In the genomic region with DNA sequence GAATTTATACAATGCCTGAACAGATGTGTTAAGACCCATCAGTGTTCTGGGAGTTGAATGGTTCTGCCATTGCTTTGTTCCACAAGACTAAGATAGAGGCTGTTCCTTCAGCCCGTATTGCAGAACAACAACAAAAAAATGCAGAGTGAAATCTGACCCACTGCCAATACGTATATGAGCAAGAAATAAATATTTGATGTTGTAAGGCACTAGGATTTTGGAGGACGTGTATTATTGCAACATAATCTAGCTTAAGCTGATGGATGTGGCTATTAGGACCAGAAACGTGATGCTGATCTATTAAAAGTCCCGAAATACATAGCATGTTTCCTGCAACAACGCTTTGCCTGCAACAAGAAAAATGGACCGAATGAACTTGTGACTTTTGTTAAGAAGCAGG, we compare ENCODE assay signal across 22 cellular contexts.
DNase-seq lines count a peak whose midpoint lies in the region; ATAC-seq, FAIRE-seq and TF ChIP-seq lines count a peak whose summit lies in the region.
"Had no signal": no experiment of that assay in that cellular context is flagged by ENCODE, and none has a peak within 500 bp of the region (broad histone marks: within the 10 kb centered on the region; RNA-seq: fewer than 3 reads in every experiment).

No MANE protein-coding gene starts in this region.

- TF ChIP-seq POLR2A in HepG2 (IDR thresholded peaks at IDR 0.05; ENCODE audit: insufficient read depth in 1 of 2, low read depth in 2 of 2, low read length in 2 of 2), result no peak
- TF ChIP-seq POLR2A in right lobe of liver (IDR thresholded peaks at IDR 0.05), result no peak

- intact Hi-C loops in HepG2 (cut with micrococcal nuclease; ENCODE audit: unreplicated experiment), result no loop called here
- intact Hi-C loops in right lobe of liver (cut with DNase I), result no loop called here

- no peak for DNase-seq in HepG2 (ENCODE audit: low spot score)
- no peak for DNase-seq in right lobe of liver
- DNase-seq in bronchial epithelial cell (ENCODE audit: low read depth), result peak; percentile 76
- DNase-seq in foreskin fibroblast, result peak; percentile 73 to 86
- DNase-seq in NCI-H446 treated with DMSO at 0.1 percent for 48 hours (lab: John Stamatoyannopoulos, UW), result no peak
- no peak for DNase-seq in progenitor cell of endocrine pancreas (ENCODE audit: low spot score, unreplicated experiment)
- DNase-seq in SK-N-SH, result no peak
- DNase-seq in HPDE6-E6E7 (ENCODE audit: extremely low spot score), result no peak
- DNase-seq: 8988T; activated gamma-delta T cell; adrenal gland; central memory CD4-positive, alpha-beta T cell; heart left ventricle; left lung; MG63; NCI-H1436; NCI-H2171; NCI-H774; stimulated activated CD4-positive, alpha-beta T cell treated with anti-CD3 and anti-CD28 coated beads, Interleukin-12 subunit alpha, Interleukin-12 subunit beta, amount 100 ng/mL, for 4 hours; WERI-Rb-1 had no signal

- peaks cover 38% of the 10 kb centered on the region for H3F3A ChIP-seq in SK-N-SH (replicated peaks; ENCODE audit: insufficient read depth)

- H3K9me3 ChIP-seq in HepG2 (ENCODE audit: low read length) (no peaks in the 10 kb centered on the region), right lobe of liver (no peaks in the 10 kb centered on the region), SK-N-SH (no peaks in the 10 kb centered on the region)
- H3K9me3 ChIP-seq: adrenal gland; BLaER1 treated with 17β-estradiol and CSF1 and Interleukin-3, amounts not matched to agents 10 nM and 100 nM; heart left ventricle; left lung; MG63 had no signal

- H3K4me3 ChIP-seq in HepG2 (replicated peaks in 1 of 3; ENCODE audit: insufficient read depth in 1 of 3, low read depth in 2 of 3, low read length in 3 of 3) (no peak overlapping the region), right lobe of liver (no peak overlapping the region), bronchial epithelial cell (ENCODE audit: low read depth, low read length) (no peak overlapping the region), foreskin fibroblast (ENCODE audit: low read depth in 1 of 2, low read length in 2 of 2) (no peak overlapping the region), SK-N-SH (ENCODE audit: low read depth in 2 of 2, low read length in 1 of 2) (no peak overlapping the region)
- H3K4me3 ChIP-seq: adrenal gland; BLaER1 treated with 17β-estradiol and CSF1 and Interleukin-3, amounts not matched to agents 10 nM and 100 nM; heart left ventricle; left lung; MG63; SK-N-MC had no signal

- H3K36me3 ChIP-seq in HepG2 (replicated peaks in 1 of 2; ENCODE audit: control insufficient read depth in 1 of 2, insufficient read depth in 2 of 2, low read length in 2 of 2) (no peaks in the 10 kb centered on the region), right lobe of liver (no peaks in the 10 kb centered on the region), bronchial epithelial cell (ENCODE audit: control insufficient read depth, insufficient read depth, low read length) (no peaks in the 10 kb centered on the region), SK-N-SH (replicated peaks in 1 of 2; ENCODE audit: control insufficient read depth in 1 of 2, insufficient read depth in 2 of 2, low read length in 1 of 2) (no peaks in the 10 kb centered on the region)
- H3K36me3 ChIP-seq: adrenal gland; BLaER1 treated with 17β-estradiol and CSF1 and Interleukin-3, amounts not matched to agents 10 nM and 100 nM; heart left ventricle; left lung; MG63; WERI-Rb-1 had no signal

- H3K4me2 ChIP-seq in HepG2 (ENCODE audit: low read depth, low read length), result no peak overlapping the region
- no peak overlapping the region for H3K4me2 ChIP-seq in SK-N-SH
- H3K4me2 ChIP-seq: BLaER1 treated with 17β-estradiol and CSF1 and Interleukin-3, amounts not matched to agents 10 nM and 100 nM had no signal

- POLR2A ChIA-PET in HepG2 (lab: Yijun Ruan, JAX), result no interaction called here
- POLR2A ChIA-PET in SK-N-SH (lab: Yijun Ruan, JAX), result no interaction called here

- H3K4me3 Mint-ChIP-seq in progenitor cell of endocrine pancreas (ENCODE audit: low read depth), result no peak overlapping the region

- H3K4me1 Mint-ChIP-seq in progenitor cell of endocrine pancreas (ENCODE audit: low read depth), result no peaks in the 10 kb centered on the region

- H3K27ac ChIP-seq in HepG2 (ENCODE audit: extremely low read length, insufficient read depth, low read length) (no peak overlapping the region), right lobe of liver (no peak overlapping the region), SK-N-SH (ENCODE audit: low read depth in 2 of 2, low read length in 1 of 2) (no peak overlapping the region)
- H3K27ac ChIP-seq: adrenal gland; BLaER1 treated with 17β-estradiol and CSF1 and Interleukin-3, amounts not matched to agents 10 nM and 100 nM; heart left ventricle; left lung; SK-N-MC; WERI-Rb-1 had no signal

- H3K79me2 ChIP-seq in HepG2 (ENCODE audit: insufficient read depth, low read length), result no peaks in the 10 kb centered on the region
- H3K79me2 ChIP-seq in SK-N-SH (ENCODE audit: insufficient read depth), result no peaks in the 10 kb centered on the region

- in situ Hi-C loops in HepG2 (cut with HindIII; ENCODE audit: extremely low pct_ligation_motif_present, low pct_unique_long_range_greater_than_20kb), result no loop called here

- CTCF ChIA-PET in HepG2 (lab: Yijun Ruan, JAX; ENCODE audit: low intra/inter-chr PET ratio, low total read pairs), result no interaction called here
- CTCF ChIA-PET in SK-N-SH (lab: Yijun Ruan, JAX), result interaction anchor here (0.8 kb wide), 2 partner anchors 63 to 106 kb away, joined by 3 read pairs; no protein-coding TSS in a partner anchor

- H2AFZ ChIP-seq in HepG2 (ENCODE audit: low read length), result no peak overlapping the region
- H2AFZ ChIP-seq in SK-N-SH (ENCODE audit: low read depth), result no peak overlapping the region

- H3K9me2 ChIP-seq in SK-N-SH, result no peaks in the 10 kb centered on the region

- FAIRE-seq in HepG2 (lab: Jason Lieb, UNC) (no peak), bronchial epithelial cell (lab: Jason Lieb, UNC) (no peak)

- H3K36me3 Mint-ChIP-seq in progenitor cell of endocrine pancreas (ENCODE audit: insufficient read depth), result no peaks in the 10 kb centered on the region

- H3K27me3 Mint-ChIP-seq in progenitor cell of endocrine pancreas, result peaks cover 10% of the 10 kb centered on the region

- H4K20me1 ChIP-seq in HepG2 (ENCODE audit: insufficient read depth, low read length) (no peaks in the 10 kb centered on the region), SK-N-SH (ENCODE audit: insufficient read depth) (no peaks in the 10 kb centered on the region)
- H4K20me1 ChIP-seq: BLaER1 treated with 17β-estradiol and CSF1 and Interleukin-3, amounts not matched to agents 10 nM and 100 nM had no signal

- no peak overlapping the region for H3K9ac ChIP-seq in HepG2 (ENCODE audit: insufficient read depth, low read depth, low read length)
- H3K9ac ChIP-seq in SK-N-SH, result no peak overlapping the region
- H3K9ac ChIP-seq: BLaER1 treated with 17β-estradiol and CSF1 and Interleukin-3, amounts not matched to agents 10 nM and 100 nM had no signal

- BruUV-seq in HepG2 (replicated peaks; lab: Mats Ljungman, UMichigan), result no TSS peak

- ATAC-seq in HepG2 (no peak), right lobe of liver (no peak)
- ATAC-seq: heart left ventricle, left lung had no signal

- TF ChIP-seq RAD21 in HepG2 (CRISPR knock-in tag; IDR thresholded peaks at IDR 0.05) (no peak), SK-N-SH (IDR thresholded peaks at IDR 0.05; ENCODE audit: low read length) (no peak)

- TF ChIP-seq CTCF in HepG2 (CRISPR knock-in tag; IDR thresholded peaks at IDR 0.05), result no peak
- TF ChIP-seq CTCF in right lobe of liver (IDR thresholded peaks at IDR 0.05), result no peak
- no peak for TF ChIP-seq CTCF in bronchial epithelial cell (IDR thresholded peaks at IDR 0.05; ENCODE audit: insufficient read depth, low read length, severe bottlenecking)
- no peak for TF ChIP-seq CTCF in foreskin fibroblast (IDR thresholded peaks at IDR 0.05; ENCODE audit: low read depth, low read length)
- TF ChIP-seq CTCF in progenitor cell of endocrine pancreas (IDR thresholded peaks at IDR 0.05; ENCODE audit: unreplicated experiment), result no peak
- no peak for TF ChIP-seq CTCF in SK-N-SH (IDR thresholded peaks at IDR 0.05)

- TF ChIP-seq EP300 in HepG2 (IDR thresholded peaks at IDR 0.05; ENCODE audit: low read depth in 2 of 2, low read length in 2 of 2) (no peak), HepG2 (CRISPR knock-in tag; IDR thresholded peaks at IDR 0.05; ENCODE audit: borderline replicate concordance) (no peak), SK-N-SH (IDR thresholded peaks at IDR 0.05; ENCODE audit: borderline replicate concordance in 1 of 2, low read depth in 1 of 2, low read length in 1 of 2) (no peak)

- no peak overlapping the region for H3K27ac Mint-ChIP-seq in progenitor cell of endocrine pancreas

- no peaks in the 10 kb centered on the region for H3K9me3 Mint-ChIP-seq in progenitor cell of endocrine pancreas (ENCODE audit: low read depth)

- H3K4me1 ChIP-seq in HepG2 (ENCODE audit: insufficient read depth, low read length) (peaks cover 12% of the 10 kb centered on the region), right lobe of liver (no peaks in the 10 kb centered on the region), SK-N-SH (ENCODE audit: control insufficient read depth in 1 of 2, insufficient read depth in 2 of 2, low read depth in 1 of 2, low read length in 1 of 2) (peaks cover 13 to 30% of the 10 kb centered on the region in 2 experiments; a peak in 3 of 4 replicates)
- H3K4me1 ChIP-seq: adrenal gland; BLaER1 treated with 17β-estradiol and CSF1 and Interleukin-3, amounts not matched to agents 10 nM and 100 nM had no signal

- WGBS in HepG2 (ENCODE audit: low lambda C conversion rate), result 26% methylated on average over 7 of the region's 7 CpGs
- WGBS in right lobe of liver (ENCODE audit: insufficient coverage, low coverage, low lambda C conversion rate, missing lambda C conversion rate), result 25% methylated on average over 7 of the region's 7 CpGs
- WGBS in SK-N-SH (ENCODE audit: low lambda C conversion rate), result 43% methylated on average over 7 of the region's 7 CpGs

- H3K27me3 ChIP-seq in HepG2 (ENCODE audit: control insufficient read depth in 1 of 2, insufficient read depth in 2 of 2, low read length in 2 of 2) (peaks cover 0 to 9% of the 10 kb centered on the region in 2 experiments; a peak in 1 of 5 replicates), right lobe of liver (no peaks in the 10 kb centered on the region), bronchial epithelial cell (ENCODE audit: control insufficient read depth, insufficient read depth, low read length) (no peaks in the 10 kb centered on the region), SK-N-SH (ENCODE audit: insufficient read depth) (no peaks in the 10 kb centered on the region)
- H3K27me3 ChIP-seq: adrenal gland; BLaER1 treated with 17β-estradiol and CSF1 and Interleukin-3, amounts not matched to agents 10 nM and 100 nM; left lung; MG63 had no signal

TF ChIP-seq in HepG2, 621 proteins besides CTCF, POLR2A, EP300 and RAD21 (continues in another document):
- TF ChIP-seq CEBPB (IDR thresholded peaks at IDR 0.05; ENCODE audit: borderline replicate concordance, low read depth, low read length), result peak; percentile 70; the same call in 1 of the 2 replicates
- TF ChIP-seq ZFP36L1 (CRISPR knock-in tag; IDR thresholded peaks at IDR 0.05), result no peak

TF ChIP-seq in SK-N-SH, 30 proteins besides CTCF, POLR2A, EP300 and RAD21 (continues in another document):
- TF ChIP-seq POLR2AphosphoS5 (IDR thresholded peaks at IDR 0.05; ENCODE audit: low read depth, low read length) (no peak), CHD2 (IDR thresholded peaks at IDR 0.05; ENCODE audit: low read length, partially characterized antibody) (no peak), MEF2A (IDR thresholded peaks at IDR 0.05; ENCODE audit: borderline replicate concordance, low read depth) (no peak)

Comparison
In these comparisons a context has a peak if more than half of its experiments do, and no peak if none do; other contexts are left out.
1. DNase-seq: peak in bronchial epithelial cell (single experiment) and foreskin fibroblast (2 of 2); none in HepG2 (single experiment), right lobe of liver (0 of 3), NCI-H446 treated with DMSO at 0.1 percent for 48 hours (single experiment), progenitor cell of endocrine pancreas (single experiment), SK-N-SH (single experiment) and HPDE6-E6E7 (single experiment).